ENCODE assay signal across 27 cellular contexts in genomic region chr12:83958997-83959396, GRCh38.
A peak's percentile ranks its signal among the peaks of the same experiment; 100 is the strongest.
DNase-seq lines count a peak whose midpoint lies in the region; ATAC-seq and TF ChIP-seq lines count a peak whose summit lies in the region.
"Had no signal": no experiment of that assay in that cellular context is flagged by ENCODE, and none has a peak within 500 bp of the region (broad histone marks: within the 10 kb centered on the region; RNA-seq: fewer than 3 reads in every experiment).

No MANE protein-coding gene starts in this region.

- H3K36me3 Mint-ChIP-seq in activated T-helper 17 cell treated with anti-CD3 and anti-CD28 coated beads, Interleukin-2, amount 50 U/mL, for 72 hours (ENCODE audit: low read depth): no peaks in the 10 kb centered on the region
- no peaks in the 10 kb centered on the region for H3K36me3 Mint-ChIP-seq in glutamatergic neuron (ENCODE audit: unreplicated experiment)
- H3K36me3 Mint-ChIP-seq: type B pancreatic cell had no signal

- TF ChIP-seq CTCF in glutamatergic neuron (IDR thresholded peaks at IDR 0.05; ENCODE audit: partially characterized antibody, unreplicated experiment): no peak

- no peaks in the 10 kb centered on the region for H3K4me1 Mint-ChIP-seq in activated T-helper 17 cell treated with anti-CD3 and anti-CD28 coated beads, Interleukin-2, amount 50 U/mL, for 72 hours
- H3K4me1 Mint-ChIP-seq in glutamatergic neuron (ENCODE audit: low read depth, unreplicated experiment): no peaks in the 10 kb centered on the region
- H3K4me1 Mint-ChIP-seq: B cell had no signal

- H3K27ac Mint-ChIP-seq in activated T-helper 17 cell treated with anti-CD3 and anti-CD28 coated beads, Interleukin-2, amount 50 U/mL, for 72 hours: no peak overlapping the region
- no peak overlapping the region for H3K27ac Mint-ChIP-seq in glutamatergic neuron (ENCODE audit: unreplicated experiment)
- H3K27ac Mint-ChIP-seq: B cell, H9, type B pancreatic cell had no signal

- peak; percentile 72 for ATAC-seq in GM18511 (IDR thresholded peaks at IDR 0.05; ENCODE audit: unreplicated experiment)
- ATAC-seq in HG02852 (IDR thresholded peaks at IDR 0.05; ENCODE audit: unreplicated experiment): peak; percentile 69
- peak; percentile 29 for ATAC-seq in activated T-helper 17 cell treated with anti-CD3 and anti-CD28 coated beads, Interleukin-2, amount 50 U/mL, for 72 hours (replicated peaks)
- ATAC-seq: foreskin keratinocyte, lower lobe of right lung, Panc1 had no signal

- no peaks in the 10 kb centered on the region for H3K27me3 Mint-ChIP-seq in activated T-helper 17 cell treated with anti-CD3 and anti-CD28 coated beads, Interleukin-2, amount 50 U/mL, for 72 hours
- H3K27me3 Mint-ChIP-seq in glutamatergic neuron (ENCODE audit: unreplicated experiment): no peaks in the 10 kb centered on the region
- H3K27me3 Mint-ChIP-seq: B cell, type B pancreatic cell had no signal

- H3K9ac ChIP-seq in skeletal muscle satellite cell (ENCODE audit: low read depth, low read length): no peak overlapping the region

- H3K4me2 ChIP-seq in skeletal muscle satellite cell (ENCODE audit: low read length): peak overlapping the region; percentile 19
- H3K4me2 ChIP-seq: smooth muscle cell had no signal

- H3K27me3 ChIP-seq in skeletal muscle satellite cell (ENCODE audit: control insufficient read depth, insufficient read depth, low read length): no peaks in the 10 kb centered on the region
- H3K27me3 ChIP-seq: cardiac muscle cell, foreskin keratinocyte, SJSA1, stomach had no signal

- DNase-seq in glutamatergic neuron (no peak), hypothalamus (lab: John Stamatoyannopoulos, UW) (no peak)
- DNase-seq in stimulated activated CD4-positive, alpha-beta T cell treated with anti-CD3 and anti-CD28 coated beads, Interleukin-1b, Interleukin-23, amount 100 ng/mL, for 48 hours: no peak
- DNase-seq: activated CD4-positive, alpha-beta T cell treated with anti-CD3 and anti-CD28 coated beads, Interleukin-2, amount 50 U/mL, for 4 hours; activated CD8-positive, alpha-beta memory T cell treated with anti-CD3 and anti-CD28 coated beads, Interleukin-2, amount 50 U/mL, for 48 hours; activated effector memory CD4-positive, alpha-beta T cell treated with anti-CD3 and anti-CD28 coated beads, Interleukin-2, amount 50 U/mL, for 16 hours; COR-L47; H9; hippocampal formation; islet precursor cell; lower lobe of right lung; NCI-H1694; nucleus accumbens; stimulated activated CD4-positive, alpha-beta T cell treated with anti-CD3 and anti-CD28 coated beads, Interleukin-4, amount 100 ng/mL, for 24 hours; stomach; T-helper 2 cell had no signal

- H3K4me3 ChIP-seq in skeletal muscle satellite cell (ENCODE audit: low read length): no peak overlapping the region
- H3K4me3 ChIP-seq: cardiac muscle cell, lower lobe of right lung, SJSA1, smooth muscle cell, stomach had no signal

- H3K9me3 Mint-ChIP-seq in activated T-helper 17 cell treated with anti-CD3 and anti-CD28 coated beads, Interleukin-2, amount 50 U/mL, for 72 hours: no peaks in the 10 kb centered on the region
- H3K9me3 Mint-ChIP-seq in glutamatergic neuron (ENCODE audit: unreplicated experiment): no peaks in the 10 kb centered on the region
- H3K9me3 Mint-ChIP-seq: H9, type B pancreatic cell had no signal

- H3K36me3 ChIP-seq in skeletal muscle satellite cell (ENCODE audit: insufficient read depth, low read length): no peaks in the 10 kb centered on the region
- H3K36me3 ChIP-seq: cardiac muscle cell, lower lobe of right lung, SJSA1, stomach had no signal

- no peak overlapping the region for H3K4me3 Mint-ChIP-seq in activated T-helper 17 cell treated with anti-CD3 and anti-CD28 coated beads, Interleukin-2, amount 50 U/mL, for 72 hours
- no peak overlapping the region for H3K4me3 Mint-ChIP-seq in glutamatergic neuron (ENCODE audit: unreplicated experiment)
- H3K4me3 Mint-ChIP-seq: B cell, H9, type B pancreatic cell had no signal

- H3K4me1 ChIP-seq in skeletal muscle satellite cell (ENCODE audit: control insufficient read depth, insufficient read depth, low read length): peaks cover 7% of the 10 kb centered on the region
- H3K4me1 ChIP-seq: lower lobe of right lung, SJSA1, stomach had no signal

- H3K9me3 ChIP-seq in skeletal muscle satellite cell (replicated peaks; ENCODE audit: low read length): no peaks in the 10 kb centered on the region
- H3K9me3 ChIP-seq: lower lobe of right lung, SJSA1, stomach had no signal
